In the genomic region with DNA sequence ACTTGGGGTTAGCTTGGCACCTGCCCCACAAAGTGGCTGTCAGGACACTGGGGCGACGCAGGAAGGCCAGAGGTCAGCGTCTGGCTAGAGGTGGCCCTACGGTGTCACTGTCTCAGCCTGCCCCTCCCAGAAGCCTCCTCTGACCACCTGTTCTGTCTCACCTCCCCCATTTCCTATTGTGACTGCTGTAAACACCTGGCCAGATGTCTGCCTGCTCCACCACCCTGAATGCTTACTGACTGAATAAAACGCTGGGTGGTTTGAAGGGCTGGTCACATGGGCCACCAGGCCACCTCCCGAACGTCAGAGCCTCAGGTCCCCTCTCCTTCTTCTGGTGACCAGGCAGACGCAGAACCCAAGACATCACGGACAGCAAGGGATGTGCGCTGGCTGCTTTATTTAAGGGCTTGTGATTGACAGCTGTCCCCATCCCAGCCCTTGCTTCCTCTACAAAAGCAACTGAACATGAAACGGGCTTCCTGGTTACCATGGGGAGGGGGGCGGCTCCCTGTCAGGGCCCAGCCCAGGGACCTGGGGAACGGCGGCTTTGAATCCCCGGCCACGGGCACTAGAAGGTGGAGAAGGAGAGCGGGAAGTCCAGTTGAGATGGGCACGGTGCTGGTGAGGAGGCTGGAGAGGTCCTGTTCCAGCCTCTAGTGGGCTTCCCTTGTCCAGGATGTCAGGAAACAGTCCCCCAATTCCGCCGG, we compare ENCODE assay signal across 2 cellular contexts.
TF ChIP-seq lines count a peak whose summit lies in the region.

No MANE protein-coding gene starts in this region.

TF ChIP-seq in HEK293, 187 proteins besides CTCF, POLR2A, EP300 and RAD21:
- TF ChIP-seq, protein P1, sequence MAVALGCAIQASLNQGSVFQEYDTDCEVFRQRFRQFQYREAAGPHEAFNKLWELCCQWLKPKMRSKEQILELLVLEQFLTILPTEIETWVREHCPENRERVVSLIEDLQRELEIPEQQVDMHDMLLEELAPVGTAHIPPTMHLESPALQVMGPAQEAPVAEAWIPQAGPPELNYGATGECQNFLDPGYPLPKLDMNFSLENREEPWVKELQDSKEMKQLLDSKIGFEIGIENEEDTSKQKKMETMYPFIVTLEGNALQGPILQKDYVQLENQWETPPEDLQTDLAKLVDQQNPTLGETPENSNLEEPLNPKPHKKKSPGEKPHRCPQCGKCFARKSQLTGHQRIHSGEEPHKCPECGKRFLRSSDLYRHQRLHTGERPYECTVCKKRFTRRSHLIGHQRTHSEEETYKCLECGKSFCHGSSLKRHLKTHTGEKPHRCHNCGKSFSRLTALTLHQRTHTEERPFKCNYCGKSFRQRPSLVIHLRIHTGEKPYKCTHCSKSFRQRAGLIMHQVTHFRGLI (tag by site-specific recombination; IDR thresholded peaks at IDR 0.05), result no peak
- TF ChIP-seq SP2 (tag by site-specific recombination; IDR thresholded peaks at IDR 0.05), result peak; percentile 36

TF ChIP-seq in K562, 482 proteins besides CTCF, POLR2A, EP300 and RAD21:
- no peak for TF ChIP-seq KAT7 (CRISPR knock-in tag; IDR thresholded peaks at IDR 0.05; ENCODE audit: borderline replicate concordance)
- TF ChIP-seq CBFA2T2 (conservative IDR thresholded peaks at IDR 0.05), result no peak
- TF ChIP-seq, protein P2, sequence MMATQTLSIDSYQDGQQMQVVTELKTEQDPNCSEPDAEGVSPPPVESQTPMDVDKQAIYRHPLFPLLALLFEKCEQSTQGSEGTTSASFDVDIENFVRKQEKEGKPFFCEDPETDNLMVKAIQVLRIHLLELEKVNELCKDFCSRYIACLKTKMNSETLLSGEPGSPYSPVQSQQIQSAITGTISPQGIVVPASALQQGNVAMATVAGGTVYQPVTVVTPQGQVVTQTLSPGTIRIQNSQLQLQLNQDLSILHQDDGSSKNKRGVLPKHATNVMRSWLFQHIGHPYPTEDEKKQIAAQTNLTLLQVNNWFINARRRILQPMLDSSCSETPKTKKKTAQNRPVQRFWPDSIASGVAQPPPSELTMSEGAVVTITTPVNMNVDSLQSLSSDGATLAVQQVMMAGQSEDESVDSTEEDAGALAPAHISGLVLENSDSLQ (IDR thresholded peaks at IDR 0.05), result peak; percentile 76
- TF ChIP-seq, protein P3, sequence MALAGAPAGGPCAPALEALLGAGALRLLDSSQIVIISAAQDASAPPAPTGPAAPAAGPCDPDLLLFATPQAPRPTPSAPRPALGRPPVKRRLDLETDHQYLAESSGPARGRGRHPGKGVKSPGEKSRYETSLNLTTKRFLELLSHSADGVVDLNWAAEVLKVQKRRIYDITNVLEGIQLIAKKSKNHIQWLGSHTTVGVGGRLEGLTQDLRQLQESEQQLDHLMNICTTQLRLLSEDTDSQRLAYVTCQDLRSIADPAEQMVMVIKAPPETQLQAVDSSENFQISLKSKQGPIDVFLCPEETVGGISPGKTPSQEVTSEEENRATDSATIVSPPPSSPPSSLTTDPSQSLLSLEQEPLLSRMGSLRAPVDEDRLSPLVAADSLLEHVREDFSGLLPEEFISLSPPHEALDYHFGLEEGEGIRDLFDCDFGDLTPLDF (CRISPR knock-in tag; IDR thresholded peaks at IDR 0.05), result no peak
- TF ChIP-seq PHF21A (IDR thresholded peaks at IDR 0.05; ENCODE audit: borderline replicate concordance, low read depth), result no peak
- TF ChIP-seq, protein P4, sequence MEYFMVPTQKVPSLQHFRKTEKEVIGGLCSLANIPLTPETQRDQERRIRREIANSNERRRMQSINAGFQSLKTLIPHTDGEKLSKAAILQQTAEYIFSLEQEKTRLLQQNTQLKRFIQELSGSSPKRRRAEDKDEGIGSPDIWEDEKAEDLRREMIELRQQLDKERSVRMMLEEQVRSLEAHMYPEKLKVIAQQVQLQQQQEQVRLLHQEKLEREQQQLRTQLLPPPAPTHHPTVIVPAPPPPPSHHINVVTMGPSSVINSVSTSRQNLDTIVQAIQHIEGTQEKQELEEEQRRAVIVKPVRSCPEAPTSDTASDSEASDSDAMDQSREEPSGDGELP (CRISPR knock-in tag; IDR thresholded peaks at IDR 0.05; ENCODE audit: borderline replicate concordance), result 0 out of 2 replicates have a peak, but pooled peaks have one; percentile 0
